8 cellular contexts compared by ENCODE assay signal in genomic region chr7:99142727-99143521, GRCh38. TPM values are rescaled to one million over a fixed set of nuclear protein-coding genes. Genes with fewer than 3 reads are reported as not detected.
DNase-seq lines count a peak whose midpoint lies in the region; ATAC-seq, FAIRE-seq and TF ChIP-seq lines count a peak whose summit lies in the region.

No MANE protein-coding gene starts in this region.

- H3K27ac ChIP-seq in DOHH2 (ENCODE audit: low read depth, low read length) (no peak overlapping the region), endothelial cell of umbilical vein (ENCODE audit: insufficient read depth, low read depth, low read length) (peak overlapping the region; percentile 38), mesodermal cell (ENCODE audit: low read depth, low read length, severe bottlenecking) (peak overlapping the region; percentile 76)

- CTCF ChIA-PET in endothelial cell of umbilical vein (lab: Charles Lee) = interaction anchor here (0.6 to 1.3 kb wide), 3 partner anchors 19 to 131 kb away, joined by 3 to 4 read pairs (median 4); no protein-coding TSS in a partner anchor

- peak overlapping the region; percentile 53 for H2AFZ ChIP-seq in endothelial cell of umbilical vein (ENCODE audit: low read depth, low read length)

- H3K36me3 ChIP-seq in DOHH2 (ENCODE audit: control insufficient read depth, low read length) (peaks cover 10% of the 10 kb centered on the region), endothelial cell of umbilical vein (ENCODE audit: control insufficient read depth in 2 of 2, extremely low read depth in 1 of 2, insufficient read depth in 2 of 2, low read length in 2 of 2) (no peaks in the 10 kb centered on the region), mesodermal cell (ENCODE audit: control insufficient read depth, insufficient read depth, low read length) (peaks cover 7% of the 10 kb centered on the region)

- WGBS in mesodermal cell (ENCODE audit: insufficient coverage in 2 of 2), 2 experiments = 5 to 8% methylated on average over 23 to 26 of the region's 33 CpGs

- TF ChIP-seq CTCF in DOHH2 (IDR thresholded peaks at IDR 0.05; ENCODE audit: low read depth, low read length, poor library complexity, severe bottlenecking) (no peak), endothelial cell of umbilical vein (IDR thresholded peaks at IDR 0.05; ENCODE audit: extremely low read depth in 1 of 2, insufficient read depth in 1 of 2, low read depth in 1 of 2, low read length in 2 of 2) (no peak)

- H3K27me3 ChIP-seq in DOHH2 (ENCODE audit: control insufficient read depth, low read length) (0 out of 2 replicates have a peak, but pooled peaks cover 2% of the 10 kb centered on the region), endothelial cell of umbilical vein (ENCODE audit: control insufficient read depth in 2 of 2, insufficient read depth in 2 of 2, low read length in 2 of 2) (no peaks in the 10 kb centered on the region)

- DNase-seq in HT-29 (ENCODE audit: low spot score) (peak; percentile 100), NOMO-1 treated with dmso at 0.1 percent for 144 hours (lab: John Stamatoyannopoulos, UW; ENCODE audit: unreplicated experiment) (peak; percentile 95), endothelial cell of umbilical vein (ENCODE audit: low read depth, low spot score) (peak; percentile 87)
- DNase-seq in activated CD8-positive, alpha-beta memory T cell treated with anti-CD3 and anti-CD28 coated beads, Interleukin-2, amount 50 U/mL, for 4 hours = peak; percentile 83
- DNase-seq in stimulated activated CD8-positive, alpha-beta memory T cell treated with anti-CD3 and anti-CD28 coated beads, Interleukin-12 subunit alpha, Interleukin-12 subunit beta, amount 100 ng/mL, for 4 hours (ENCODE audit: low read depth) = peak; percentile 67

- no peak for TF ChIP-seq POLR2A in endothelial cell of umbilical vein (IDR thresholded peaks at IDR 0.05; ENCODE audit: low read depth, low read length)

- peak overlapping the region; percentile 78 for H3K4me2 ChIP-seq in DOHH2 (ENCODE audit: low read length)
- H3K4me2 ChIP-seq in endothelial cell of umbilical vein (ENCODE audit: insufficient read depth, low read length) = peak overlapping the region; percentile 43

- H3K4me3 ChIP-seq in DOHH2 (ENCODE audit: low read length) = peak overlapping the region; percentile 83
- H3K4me3 ChIP-seq in endothelial cell of umbilical vein (replicated peaks in 1 of 3; ENCODE audit: insufficient read depth in 1 of 3, low read depth in 1 of 3, low read length in 3 of 3) = peak overlapping the region; percentile 56 to 80 (median 71)
- peak overlapping the region; percentile 76 for H3K4me3 ChIP-seq in mesodermal cell (ENCODE audit: extremely low read depth, insufficient read depth, low read length, poor library complexity, severe bottlenecking)

- FAIRE-seq in endothelial cell of umbilical vein (lab: Jason Lieb, UNC) = peak; percentile 69

- H3K9me2 ChIP-seq in DOHH2 (replicated peaks; ENCODE audit: control insufficient read depth, low read length) = no peaks in the 10 kb centered on the region

- peaks cover 34% of the 10 kb centered on the region for H3K4me1 ChIP-seq in DOHH2 (ENCODE audit: control insufficient read depth, low read length)
- peaks cover 19% of the 10 kb centered on the region for H3K4me1 ChIP-seq in endothelial cell of umbilical vein (ENCODE audit: control insufficient read depth, extremely low read depth, insufficient read depth, low read length)
- H3K4me1 ChIP-seq in mesodermal cell (ENCODE audit: control insufficient read depth, insufficient read depth, low read length, poor library complexity, severe bottlenecking) = peaks cover 21% of the 10 kb centered on the region

- H4K20me1 ChIP-seq in DOHH2 (ENCODE audit: control insufficient read depth, insufficient read depth, low read depth, low read length) (peaks cover 41% of the 10 kb centered on the region), endothelial cell of umbilical vein (replicated peaks; ENCODE audit: control insufficient read depth, extremely low read depth, insufficient read depth, low read length) (peaks cover 19% of the 10 kb centered on the region)

- POLR2A ChIA-PET in endothelial cell of umbilical vein (lab: Charles Lee) = interaction anchor here (0.6 to 0.7 kb wide), 3 partner anchors 22 to 86 kb away, joined by 4 to 5 read pairs (median 5); no protein-coding TSS in a partner anchor

- no peaks in the 10 kb centered on the region for H3K9me1 ChIP-seq in endothelial cell of umbilical vein (replicated peaks; ENCODE audit: control insufficient read depth, extremely low read depth, insufficient read depth, low read length)

- no peaks in the 10 kb centered on the region for H3K9me3 ChIP-seq in DOHH2 (ENCODE audit: control insufficient read depth, insufficient read depth, low read length)
- H3K9me3 ChIP-seq in endothelial cell of umbilical vein (replicated peaks; ENCODE audit: control insufficient read depth, insufficient read depth, low read length) = no peaks in the 10 kb centered on the region
- no peaks in the 10 kb centered on the region for H3K9me3 ChIP-seq in mesodermal cell (ENCODE audit: control insufficient read depth, low read length)

- no TSS peak for BruUV-seq in endothelial cell of umbilical vein (replicated peaks; lab: Mats Ljungman, UMichigan)

- peaks cover 25% of the 10 kb centered on the region for H3F3A ChIP-seq in DOHH2 (ENCODE audit: control insufficient read depth, insufficient read depth)

- ATAC-seq in GM18873 (IDR thresholded peaks at IDR 0.05; ENCODE audit: low FRiP score, unreplicated experiment) = no peak

- dilution Hi-C loops in endothelial cell of umbilical vein (cut with MboI; ENCODE audit: extremely low pct_ligation_motif_present, low sequenced_read_pairs) = no loop called here

- peak overlapping the region; percentile 23 for H3K9ac ChIP-seq in endothelial cell of umbilical vein (replicated peaks; ENCODE audit: extremely low read depth, insufficient read depth, low read length)

- H3K79me2 ChIP-seq in DOHH2 (ENCODE audit: control insufficient read depth, low read length) (peaks cover 56% of the 10 kb centered on the region), endothelial cell of umbilical vein (ENCODE audit: control insufficient read depth, insufficient read depth, low read length) (peaks cover 43% of the 10 kb centered on the region)

- intact Hi-C loops in endothelial cell of umbilical vein (cut with micrococcal nuclease) = loop anchor here (1.0 to 5.0 kb wide), 6 partner anchors 40 to 182 kb away; partner anchors contain the start of genes ARPC1A and MYH16

TF ChIP-seq in endothelial cell of umbilical vein, 7 proteins besides CTCF, POLR2A, EP300 and RAD21:
- TF ChIP-seq GATA2 (IDR thresholded peaks at IDR 0.05; ENCODE audit: insufficient read depth, insufficient read length, low read depth, low read length) (no peak), POLR2AphosphoS5 (IDR thresholded peaks at IDR 0.05; ENCODE audit: insufficient read depth, low read depth, low read length) (peak; percentile 9), JUN (IDR thresholded peaks at IDR 0.05; ENCODE audit: borderline replicate concordance, insufficient read depth, insufficient read length, low read depth) (no peak), FOS (IDR thresholded peaks at IDR 0.05; ENCODE audit: borderline replicate concordance, insufficient read depth, low read length) (no peak), MYC (IDR thresholded peaks at IDR 0.05; ENCODE audit: low read depth, low read length) (no peak), MAX (IDR thresholded peaks at IDR 0.05; ENCODE audit: insufficient read depth, insufficient read length) (no peak), EZH2 (IDR thresholded peaks at IDR 0.05; ENCODE audit: borderline replicate concordance, low read depth, low read length, severe bottlenecking) (no peak)

RNA-seq across cellular contexts. Expression of gene SMURF1, which starts 1.0 kb away (rescaled TPM):
- total RNA-seq in HT-29 (2014; rRNA removed; shearing (Covaris generic)) = 27.5 and 33.5 TPM in 2 replicates
- total RNA-seq in endothelial cell of umbilical vein = 22.3 and 22.8 TPM in 2 replicates
- polyA plus RNA-seq in endothelial cell of umbilical vein = 9.6 and 11.5 TPM in 2 replicates
- 10.9 and 12.2 TPM in 2 replicates for polyA plus RNA-seq in endothelial cell of umbilical vein (2011; cell fraction: cytosol; rRNA removed)
- 40.7 and 46.5 TPM in 2 replicates for polyA plus RNA-seq in endothelial cell of umbilical vein (2011; cell fraction: nucleus; rRNA removed)
- polyA plus RNA-seq in endothelial cell of umbilical vein (2012) = 15.3 and 16.8 TPM in 2 replicates
- polyA minus RNA-seq in endothelial cell of umbilical vein = 16.2 and 18.4 TPM in 2 replicates
- 6.3 TPM for polyA minus RNA-seq in endothelial cell of umbilical vein (2011; cell fraction: cytosol; rRNA and poly(A)+ RNA removed)
- 26.8 and 32.5 TPM in 2 replicates for polyA minus RNA-seq in endothelial cell of umbilical vein (2011; cell fraction: nucleus; rRNA and poly(A)+ RNA removed)
- 21.5 TPM for polyA plus RNA-seq in mesodermal cell (2013, experiment 1 of 2)
- 18.9 TPM for polyA plus RNA-seq in mesodermal cell (2013, experiment 2 of 2)
